Comparison of ENCODE assay signal across 7 cellular contexts in genomic region chr15:72197460-72198409, GRCh38. TPM values are rescaled to one million over a fixed set of nuclear protein-coding genes. Genes with fewer than 3 reads are reported as not detected.
A peak's percentile ranks its signal among the peaks of the same experiment; 100 is the strongest.
DNase-seq lines count a peak whose midpoint lies in the region; ATAC-seq and TF ChIP-seq lines count a peak whose summit lies in the region.

Gene GRAMD2A, minus strand, starts transcription at chr15:72197787.

- peak; percentile 13 for DNase-seq in NCI-H2029 treated with DMSO at 0.1 percent for 48 hours (lab: John Stamatoyannopoulos, UW)
- DNase-seq in activated naive CD8-positive, alpha-beta T cell treated with anti-CD3 and anti-CD28 coated beads for 36 hours: peak; percentile 57
- peak; percentile 79 for DNase-seq in hepatic stellate cell (ENCODE audit: low spot score)
- no peak for DNase-seq in skeletal muscle cell (ENCODE audit: low read depth)
- no peak for DNase-seq in GF-D8 (lab: John Stamatoyannopoulos, UW)

- H3K4me3 Mint-ChIP-seq in activated naive CD8-positive, alpha-beta T cell treated with anti-CD3 and anti-CD28 coated beads for 36 hours: peak within 1 kb of the TSS; percentile 68

- ATAC-seq in GM18505 (IDR thresholded peaks at IDR 0.05; ENCODE audit: unreplicated experiment) (peak; percentile 37), GM18502 (IDR thresholded peaks at IDR 0.05; ENCODE audit: poor library complexity, unreplicated experiment) (no peak)

- no peaks in the 10 kb centered on the region for H3K9me3 Mint-ChIP-seq in activated naive CD8-positive, alpha-beta T cell treated with anti-CD3 and anti-CD28 coated beads for 36 hours

- peaks cover 39% of the 10 kb centered on the region for H3K36me3 Mint-ChIP-seq in activated naive CD8-positive, alpha-beta T cell treated with anti-CD3 and anti-CD28 coated beads for 36 hours

- H3K27ac Mint-ChIP-seq in activated naive CD8-positive, alpha-beta T cell treated with anti-CD3 and anti-CD28 coated beads for 36 hours: peak within 1 kb of the TSS; percentile 84

- TF ChIP-seq POLR2A in GM18505 (IDR thresholded peaks at IDR 0.05; ENCODE audit: borderline replicate concordance, extremely low read depth, insufficient read depth, insufficient read length): no peak

- peaks cover 14% of the 10 kb centered on the region for H3K4me1 Mint-ChIP-seq in activated naive CD8-positive, alpha-beta T cell treated with anti-CD3 and anti-CD28 coated beads for 36 hours

- H3K27me3 Mint-ChIP-seq in activated naive CD8-positive, alpha-beta T cell treated with anti-CD3 and anti-CD28 coated beads for 36 hours: peaks cover 21% of the 10 kb centered on the region

- peak within 1 kb of the TSS; percentile 31 for H3K4me3 ChIP-seq in skeletal muscle cell (ENCODE audit: low read depth, low read length)

RNA-seq across cellular contexts. Expression of gene GRAMD2A, which starts in this region (rescaled TPM):
- not detected for total RNA-seq in activated naive CD8-positive, alpha-beta T cell treated with anti-CD3 and anti-CD28 coated beads for 36 hours

Comparison
In these comparisons a context has a peak if more than half of its experiments do, and no peak if none do; other contexts are left out.
1. Peak in DNase-seq in activated naive CD8-positive, alpha-beta T cell treated with anti-CD3 and anti-CD28 coated beads for 36 hours; RNA of the gene not detected or under 1 TPM.
2. DNase-seq: peak in NCI-H2029 treated with DMSO at 0.1 percent for 48 hours (single experiment) and hepatic stellate cell (single experiment); none in skeletal muscle cell (single experiment) and GF-D8 (single experiment).